Comparison of ENCODE assay signal across 22 cellular contexts in the genomic region with DNA sequence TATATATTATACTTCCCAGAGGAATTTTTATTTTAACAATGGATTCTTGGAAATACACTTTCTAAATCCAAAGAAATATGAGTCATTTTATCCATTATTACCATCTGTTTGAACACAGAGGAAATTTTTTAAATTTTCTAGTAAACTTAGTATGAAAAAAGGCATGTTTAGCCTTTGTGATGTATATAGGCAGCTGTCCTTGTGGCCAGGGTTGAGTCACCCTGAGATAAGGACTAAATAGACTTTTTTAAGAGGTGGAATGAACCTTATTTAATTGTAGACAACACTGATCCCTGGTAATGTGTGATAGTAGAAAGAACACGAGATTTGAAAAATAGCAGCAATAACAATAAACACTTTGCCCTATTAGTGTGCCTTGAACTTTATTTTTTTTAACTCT.
"Had no signal": no experiment of that assay in that cellular context is flagged by ENCODE, and none has a peak within 500 bp of the region (broad histone marks: within the 10 kb centered on the region; RNA-seq: fewer than 3 reads in every experiment).

No MANE protein-coding gene starts in this region.

- H3K27ac Mint-ChIP-seq: activated B cell treated with CpG ODN at 0.5 μM for 24 hours; activated CD8-positive, alpha-beta T cell treated with anti-CD3 and anti-CD28 coated beads for 36 hours; activated naive CD4-positive, alpha-beta T cell treated with anti-CD3 and anti-CD28 coated beads, Interleukin-2, amount 50 U/mL, for 72 hours; nephron had no signal

- H3K4me1 ChIP-seq: foreskin keratinocyte, right atrium auricular region, tibial nerve had no signal

- H3K36me3 ChIP-seq: cardiac muscle cell, right atrium auricular region, tibial nerve had no signal

- H3K27me3 Mint-ChIP-seq: activated B cell treated with CpG ODN at 0.5 μM for 24 hours; activated CD8-positive, alpha-beta T cell treated with anti-CD3 and anti-CD28 coated beads for 36 hours had no signal

- H3K9me3 Mint-ChIP-seq: activated B cell treated with CpG ODN at 0.5 μM for 24 hours; activated CD8-positive, alpha-beta T cell treated with anti-CD3 and anti-CD28 coated beads for 36 hours; activated naive CD4-positive, alpha-beta T cell treated with anti-CD3 and anti-CD28 coated beads, Interleukin-2, amount 50 U/mL, for 72 hours had no signal

- H3K4me3 ChIP-seq: cardiac muscle cell, right atrium auricular region, tibial nerve had no signal

- H3K9me3 ChIP-seq: right atrium auricular region, tibial nerve had no signal

- H3K27ac ChIP-seq: cardiac muscle cell, foreskin keratinocyte, right atrium auricular region, tibial nerve had no signal

- H3K36me3 Mint-ChIP-seq: activated naive CD4-positive, alpha-beta T cell treated with anti-CD3 and anti-CD28 coated beads, Interleukin-2, amount 50 U/mL, for 72 hours had no signal

- DNase-seq: activated B cell treated with CpG ODN at 0.5 μM for 24 hours; activated CD4-positive, alpha-beta T cell treated with anti-CD3 and anti-CD28 coated beads for 48 hours; activated CD8-positive, alpha-beta T cell treated with anti-CD3 and anti-CD28 coated beads for 36 hours; activated effector memory CD4-positive, alpha-beta T cell treated with anti-CD3 and anti-CD28 coated beads, Interleukin-2, amount 50 U/mL, for 16 hours; activated T-cell treated with anti-CD3 and anti-CD28 coated beads, Interleukin-2, amount 50 U/mL, for 48 hours; amygdala; glutamatergic neuron; hypothalamus; mesenchymal stem cell; nucleus accumbens; small intestine; stimulated activated CD4-positive, alpha-beta T cell treated with anti-CD3 and anti-CD28 coated beads, Interleukin-4, amount 100 ng/mL, for 4 hours; stimulated activated CD8-positive, alpha-beta memory T cell treated with anti-CD3 and anti-CD28 coated beads, Interleukin-4, amount 100 ng/mL, for 48 hours; stimulated activated naive CD4-positive, alpha-beta T cell treated with Interleukin-2 at 50 U/mL for 16 hours; substantia nigra had no signal

- H3K4me3 Mint-ChIP-seq: activated B cell treated with CpG ODN at 0.5 μM for 24 hours; activated CD8-positive, alpha-beta T cell treated with anti-CD3 and anti-CD28 coated beads for 36 hours; nephron had no signal

- H3K4me1 Mint-ChIP-seq: activated B cell treated with CpG ODN at 0.5 μM for 24 hours had no signal

- ATAC-seq: activated CD8-positive, alpha-beta T cell treated with anti-CD3 and anti-CD28 coated beads for 36 hours; activated naive CD4-positive, alpha-beta T cell treated with anti-CD3 and anti-CD28 coated beads, Interleukin-2, amount 50 U/mL, for 72 hours; esophagus mucosa; foreskin keratinocyte had no signal

- H3K27me3 ChIP-seq: cardiac muscle cell, right atrium auricular region, tibial nerve had no signal
